In genomic region chr17:75778066-75778860, GRCh38 we compare ENCODE assay signal across 8 cellular contexts. TPM values are rescaled to one million over a fixed set of nuclear protein-coding genes. Genes with fewer than 3 reads are reported as not detected.
A peak's percentile ranks its signal among the peaks of the same experiment; 100 is the strongest.
DNase-seq lines count a peak whose midpoint lies in the region; ATAC-seq and TF ChIP-seq lines count a peak whose summit lies in the region.
"Not testable (repeated sequence)": the region's sequence is repeated elsewhere in the genome, so short reads cannot be mapped to it uniquely, and the experiment has no call there.

No MANE protein-coding gene starts in this region.

- peaks cover 21% of the 10 kb centered on the region for H3K36me3 ChIP-seq in CD8-positive, alpha-beta memory T cell (ENCODE audit: insufficient read depth, low read length)
- H3K36me3 ChIP-seq in KOPT-K1 (ENCODE audit: insufficient read depth, low read length): peaks cover 54% of the 10 kb centered on the region
- H3K36me3 ChIP-seq in osteoblast (ENCODE audit: insufficient read depth, low read length): peaks cover 26% of the 10 kb centered on the region
- H3K36me3 ChIP-seq in testis (ENCODE audit: low read depth, missing control alignments): not testable (repeated sequence)

- peaks cover 32% of the 10 kb centered on the region for H4K20me1 ChIP-seq in osteoblast (ENCODE audit: insufficient read depth, low read length)

- TF ChIP-seq POLR2A in testis (IDR thresholded peaks at IDR 0.05): not testable (repeated sequence)

- CTCF ChIA-PET in CD8-positive, alpha-beta memory T cell (lab: Charles Lee): interaction anchor here (0.8 to 4.8 kb wide), 7 partner anchors 8 to 77 kb away, joined by 3 to 47 read pairs (median 4); partner anchors contain the start of genes GALK1 and WBP2

- POLR2A ChIA-PET in CD8-positive, alpha-beta memory T cell (lab: Charles Lee): interaction anchor here (0.7 to 5.9 kb wide), 10 partner anchors 9 to 98 kb away, joined by 3 to 79 read pairs (median 6); partner anchors contain the start of genes GALK1 and WBP2

- peaks cover 44 to 59% (median 48%) of the 10 kb centered on the region in 3 donors for H3K4me1 Mint-ChIP-seq in CD8-positive, alpha-beta memory T cell
- peaks cover 37% of the 10 kb centered on the region for H3K4me1 Mint-ChIP-seq in T-helper 17 cell

- peaks cover 0 to 16% of the 10 kb centered on the region in 2 donors for H3K27me3 Mint-ChIP-seq in CD8-positive, alpha-beta memory T cell
- H3K27me3 Mint-ChIP-seq in T-helper 17 cell: not testable (repeated sequence)

- 2% methylated on average over 16 to 19 of the region's 19 CpGs for WGBS in testis, 2 donors

- intact Hi-C loops in testis (cut with DNase I; ENCODE audit: low total_unique reads): loop anchor here (10.0 kb wide), 1 partner anchor 67 kb away; the partner anchor contains the start of gene UNC13D

- peak overlapping the region; percentile 86 for H3K4me3 ChIP-seq in CD8-positive, alpha-beta memory T cell (ENCODE audit: low read length)
- H3K4me3 ChIP-seq in epithelial cell of proximal tubule (ENCODE audit: low read depth, low read length): peak overlapping the region; percentile 80
- H3K4me3 ChIP-seq in osteoblast (ENCODE audit: insufficient read depth, low read length): peak overlapping the region; percentile 88
- peak overlapping the region; percentile 99 for H3K4me3 ChIP-seq in testis

- peaks cover 30% of the 10 kb centered on the region for H3K4me1 ChIP-seq in CD8-positive, alpha-beta memory T cell (ENCODE audit: insufficient read depth, low read length)
- H3K4me1 ChIP-seq in osteoblast (ENCODE audit: insufficient read depth, low read length) (peaks cover 21% of the 10 kb centered on the region), testis (peaks cover 20% of the 10 kb centered on the region)

- H3K27me3 ChIP-seq in CD8-positive, alpha-beta memory T cell (ENCODE audit: insufficient read depth, low read length, poor library complexity, severe bottlenecking); osteoblast (ENCODE audit: insufficient read depth, low read length); testis: not testable (repeated sequence)

- peaks cover 17% of the 10 kb centered on the region for H3K79me2 ChIP-seq in osteoblast (ENCODE audit: insufficient read depth, low read length)

- peak overlapping the region; percentile 81 to 100 (median 91) for H3K27ac Mint-ChIP-seq in CD8-positive, alpha-beta memory T cell
- H3K27ac Mint-ChIP-seq in T-helper 17 cell: peak overlapping the region; percentile 91

- H3K27ac ChIP-seq in CD8-positive, alpha-beta memory T cell (ENCODE audit: low read depth, low read length): peak overlapping the region; percentile 97
- peak overlapping the region; percentile 92 for H3K27ac ChIP-seq in KOPT-K1 (ENCODE audit: low read depth, low read length, poor library complexity, severe bottlenecking)
- H3K27ac ChIP-seq in angular gyrus (ENCODE audit: low read depth, low read length): peak overlapping the region; percentile 94
- H3K27ac ChIP-seq in osteoblast (ENCODE audit: low read depth, low read length): peak overlapping the region; percentile 91
- peak overlapping the region; percentile 98 to 99 for H3K27ac ChIP-seq in testis

- H2AFZ ChIP-seq in osteoblast (ENCODE audit: low read length): not testable (repeated sequence)

- ATAC-seq in T-helper 17 cell: not testable (repeated sequence)

- not testable (repeated sequence) for TF ChIP-seq CTCF in epithelial cell of proximal tubule (conservative IDR thresholded peaks at IDR 0.05; ENCODE audit: low read depth, low read length); osteoblast (IDR thresholded peaks at IDR 0.05; ENCODE audit: extremely low read depth, low read depth, low read length); testis (IDR thresholded peaks at IDR 0.05)

- not testable (repeated sequence) for H3K9me3 Mint-ChIP-seq in CD8-positive, alpha-beta memory T cell

- H3K4me3 Mint-ChIP-seq in CD8-positive, alpha-beta memory T cell: peak overlapping the region; percentile 93 to 100 (median 98)
- H3K4me3 Mint-ChIP-seq in T-helper 17 cell: peak overlapping the region; percentile 91

- H3K4me2 ChIP-seq in osteoblast (ENCODE audit: insufficient read depth, low read length): peak overlapping the region; percentile 94

- not testable (repeated sequence) for H3K9me3 ChIP-seq in CD8-positive, alpha-beta memory T cell (ENCODE audit: low read length); KOPT-K1 (ENCODE audit: insufficient read depth, low read length, poor library complexity, severe bottlenecking); T-helper 17 cell (ENCODE audit: control insufficient read depth, low read length, poor library complexity, severe bottlenecking); osteoblast (ENCODE audit: low read depth, low read length); testis

- peaks cover 19 to 40% (median 20%) of the 10 kb centered on the region in 3 donors for H3K36me3 Mint-ChIP-seq in CD8-positive, alpha-beta memory T cell
- peaks cover 13% of the 10 kb centered on the region for H3K36me3 Mint-ChIP-seq in T-helper 17 cell (ENCODE audit: low read depth)

- not testable (repeated sequence) for DNase-seq in CD8-positive, alpha-beta memory T cell; T-helper 17 cell; epithelial cell of proximal tubule (ENCODE audit: low read depth); osteoblast (ENCODE audit: insufficient read length, low spot score, missing footprints); testis
- peak; percentile 54 for DNase-seq in left kidney (ENCODE audit: low read depth, low spot score)

RNA-seq across cellular contexts. Expression of gene UNK, which starts 6.3 kb away (rescaled TPM):
- 10 to 100 TPM; 24.4 to 29.3 TPM for total RNA-seq in CD8-positive, alpha-beta memory T cell
- 32.8 TPM for polyA plus RNA-seq in CD8-positive, alpha-beta memory T cell
- 10 to 100 TPM; 30.3 to 33.4 TPM for total RNA-seq in T-helper 17 cell
- total RNA-seq in epithelial cell of proximal tubule: 19.4 and 20.3 TPM in 2 replicates
- 18.5 and 23.6 TPM in 2 replicates for total RNA-seq in osteoblast
- total RNA-seq in testis: 10 to 100 TPM; 57.2 to 76.0 TPM
- polyA plus RNA-seq in testis (ENCODE audit: insufficient read depth, low read depth, low replicate concordance): 66.7 TPM

RNA-seq across cellular contexts. Expression of gene GALK1, which starts 13.3 kb away (rescaled TPM):
- total RNA-seq in CD8-positive, alpha-beta memory T cell: 10 to 100 TPM; 33.2 to 39.7 TPM
- polyA plus RNA-seq in CD8-positive, alpha-beta memory T cell: 19.7 TPM
- 1 to 10 TPM; 9.6 to 9.7 TPM for total RNA-seq in T-helper 17 cell
- 44.3 and 48.2 TPM in 2 replicates for total RNA-seq in epithelial cell of proximal tubule
- total RNA-seq in osteoblast: 25.3 and 27.7 TPM in 2 replicates
- total RNA-seq in testis: 10 to 100 TPM; 31.9 to 50.7 TPM
- polyA plus RNA-seq in testis (ENCODE audit: insufficient read depth, low read depth, low replicate concordance): 32.1 TPM

RNA-seq across cellular contexts. Expression of gene ITGB4, which starts 57.0 kb away (rescaled TPM):
- 1 to 10 TPM; 1.8 to 2.1 TPM for total RNA-seq in CD8-positive, alpha-beta memory T cell
- 1.5 TPM for polyA plus RNA-seq in CD8-positive, alpha-beta memory T cell
- total RNA-seq in T-helper 17 cell (under 1 TPM in 1 of 2 donors, not detected in 1; 0.72 TPM), epithelial cell of proximal tubule (22.6 and 33.3 TPM in 2 replicates), osteoblast (0.29 and 0.36 TPM in 2 replicates), testis (10 to 100 TPM in 1 of 2 donors, 1 to 10 TPM in 1; 7.6 to 11.6 TPM)
- 16.4 TPM for polyA plus RNA-seq in testis (ENCODE audit: insufficient read depth, low read depth, low replicate concordance)
